In genomic region chr17:32485261-32485955, GRCh38 we compare ENCODE assay signal across 9 cellular contexts. TPM values are rescaled to one million over a fixed set of nuclear protein-coding genes. Genes with fewer than 3 reads are reported as not detected.
DNase-seq lines count a peak whose midpoint lies in the region; ATAC-seq and TF ChIP-seq lines count a peak whose summit lies in the region.
"Had no signal": no experiment of that assay in that cellular context is flagged by ENCODE, and none has a peak within 500 bp of the region (broad histone marks: within the 10 kb centered on the region; RNA-seq: fewer than 3 reads in every experiment).

No MANE protein-coding gene starts in this region.

- no peaks in the 10 kb centered on the region for H3K27me3 ChIP-seq in lower lobe of right lung (ENCODE audit: low read depth)
- no peaks in the 10 kb centered on the region for H3K27me3 ChIP-seq in tibial nerve
- H3K27me3 ChIP-seq: cardiac muscle cell had no signal

- H3K27ac ChIP-seq in lower lobe of right lung, result no peak overlapping the region
- peak overlapping the region; percentile 68 to 87 (median 81) for H3K27ac ChIP-seq in tibial nerve
- H3K27ac ChIP-seq: cardiac muscle cell had no signal

- DNase-seq in activated naive CD4-positive, alpha-beta T cell treated with anti-CD3 and anti-CD28 coated beads, Interleukin-2, amount 10 ng/mL, durations not matched to agents 7 days and 5 days, result no peak
- DNase-seq in activated naive CD4-positive, alpha-beta T cell treated with anti-CD3 and anti-CD28 coated beads, Interleukin-2, amount 50 U/mL, for 16 hours, result no peak
- DNase-seq in activated T-helper 1 cell treated with anti-CD3 and anti-CD28 coated beads, Interleukin-12 subunit alpha, Interleukin-12 subunit beta, Interleukin-2, Interleukin-4 antibody, amounts not matched to agents 30 ng/mL and 10 ng/mL and 1 ng/mL, durations not matched to agents 14 hours and 24 hours and 36 hours (ENCODE audit: low spot score), result no peak
- peak; percentile 33 for DNase-seq in lower lobe of right lung
- no peak for DNase-seq in tibial nerve (ENCODE audit: low spot score in 2 of 2)
- DNase-seq in stimulated activated CD4-positive, alpha-beta T cell treated with anti-CD3 and anti-CD28 coated beads, Interleukin-1b, Interleukin-23, amount 100 ng/mL, for 48 hours, result no peak
- DNase-seq in stimulated activated naive CD4-positive, alpha-beta T cell treated with Interleukin-2 at 50 U/mL for 16 hours (lab: John Stamatoyannopoulos, UW), result no peak

- no peaks in the 10 kb centered on the region for H3K9me3 ChIP-seq in lower lobe of right lung
- no peaks in the 10 kb centered on the region for H3K9me3 ChIP-seq in tibial nerve

- H3K36me3 ChIP-seq in lower lobe of right lung, result peaks cover 20% of the 10 kb centered on the region
- peaks cover 0 to 23% (median 2%) of the 10 kb centered on the region in 3 donors for H3K36me3 ChIP-seq in tibial nerve

- TF ChIP-seq CTCF in lower lobe of right lung (IDR thresholded peaks at IDR 0.05) (no peak), tibial nerve (IDR thresholded peaks at IDR 0.05) (no peak)

- intact Hi-C loops in activated T-helper 1 cell treated with anti-CD3 and anti-CD28 coated beads, Interleukin-12 subunit alpha, Interleukin-12 subunit beta, Interleukin-2, Interleukin-4 antibody, amounts not matched to agents 30 ng/mL and 10 ng/mL and 1 ng/mL, durations not matched to agents 14 hours and 24 hours and 36 hours (cut with micrococcal nuclease), result loop anchor here (10.0 kb wide), 1 partner anchor 389 kb away; the partner anchor contains the start of gene MYO1D
- intact Hi-C loops in lower lobe of right lung (cut with DNase I), result no loop called here

- H3K4me3 ChIP-seq in lower lobe of right lung, result no peak overlapping the region
- H3K4me3 ChIP-seq in tibial nerve, result no peak overlapping the region

- no peak for TF ChIP-seq POLR2A in tibial nerve (IDR thresholded peaks at IDR 0.05)

- CTCF ChIA-PET in activated naive CD4-positive, alpha-beta T cell treated with anti-CD3 and anti-CD28 coated beads, Interleukin-2, amount 10 ng/mL, durations not matched to agents 7 days and 5 days (lab: Charles Lee), result interaction anchor here (1.0 to 5.2 kb wide), 4 partner anchors 10 to 174 kb away, joined by 3 to 51 read pairs (median 8); no protein-coding TSS in a partner anchor

- H3K9me3 Mint-ChIP-seq in activated naive CD4-positive, alpha-beta T cell treated with anti-CD3 and anti-CD28 coated beads, Interleukin-2, amount 10 ng/mL, durations not matched to agents 7 days and 5 days, result no peaks in the 10 kb centered on the region
- H3K9me3 Mint-ChIP-seq in activated T-helper 1 cell treated with anti-CD3 and anti-CD28 coated beads, Interleukin-12 subunit alpha, Interleukin-12 subunit beta, Interleukin-2, Interleukin-4 antibody, amounts not matched to agents 30 ng/mL and 10 ng/mL and 1 ng/mL, durations not matched to agents 14 hours and 24 hours and 36 hours, result no peaks in the 10 kb centered on the region

- peaks cover 39% of the 10 kb centered on the region for H3K4me1 Mint-ChIP-seq in activated naive CD4-positive, alpha-beta T cell treated with anti-CD3 and anti-CD28 coated beads, Interleukin-2, amount 10 ng/mL, durations not matched to agents 7 days and 5 days
- peaks cover 20% of the 10 kb centered on the region for H3K4me1 Mint-ChIP-seq in activated T-helper 1 cell treated with anti-CD3 and anti-CD28 coated beads, Interleukin-12 subunit alpha, Interleukin-12 subunit beta, Interleukin-2, Interleukin-4 antibody, amounts not matched to agents 30 ng/mL and 10 ng/mL and 1 ng/mL, durations not matched to agents 14 hours and 24 hours and 36 hours (ENCODE audit: low read depth)

- peaks cover 40% of the 10 kb centered on the region for H3K36me3 Mint-ChIP-seq in activated naive CD4-positive, alpha-beta T cell treated with anti-CD3 and anti-CD28 coated beads, Interleukin-2, amount 10 ng/mL, durations not matched to agents 7 days and 5 days
- H3K36me3 Mint-ChIP-seq in activated T-helper 1 cell treated with anti-CD3 and anti-CD28 coated beads, Interleukin-12 subunit alpha, Interleukin-12 subunit beta, Interleukin-2, Interleukin-4 antibody, amounts not matched to agents 30 ng/mL and 10 ng/mL and 1 ng/mL, durations not matched to agents 14 hours and 24 hours and 36 hours (ENCODE audit: low read depth), result peaks cover 31% of the 10 kb centered on the region

- TF ChIP-seq EP300 in tibial nerve (IDR thresholded peaks at IDR 0.05), result no peak

- H3K27ac Mint-ChIP-seq in activated naive CD4-positive, alpha-beta T cell treated with anti-CD3 and anti-CD28 coated beads, Interleukin-2, amount 10 ng/mL, durations not matched to agents 7 days and 5 days, result peak overlapping the region; percentile 77
- H3K27ac Mint-ChIP-seq in activated T-helper 1 cell treated with anti-CD3 and anti-CD28 coated beads, Interleukin-12 subunit alpha, Interleukin-12 subunit beta, Interleukin-2, Interleukin-4 antibody, amounts not matched to agents 30 ng/mL and 10 ng/mL and 1 ng/mL, durations not matched to agents 14 hours and 24 hours and 36 hours, result peak overlapping the region; percentile 65

- H3K4me3 Mint-ChIP-seq in activated naive CD4-positive, alpha-beta T cell treated with anti-CD3 and anti-CD28 coated beads, Interleukin-2, amount 10 ng/mL, durations not matched to agents 7 days and 5 days, result peak overlapping the region; percentile 64
- peak overlapping the region; percentile 79 for H3K4me3 Mint-ChIP-seq in activated T-helper 1 cell treated with anti-CD3 and anti-CD28 coated beads, Interleukin-12 subunit alpha, Interleukin-12 subunit beta, Interleukin-2, Interleukin-4 antibody, amounts not matched to agents 30 ng/mL and 10 ng/mL and 1 ng/mL, durations not matched to agents 14 hours and 24 hours and 36 hours

- peaks cover 7% of the 10 kb centered on the region for H3K27me3 Mint-ChIP-seq in activated naive CD4-positive, alpha-beta T cell treated with anti-CD3 and anti-CD28 coated beads, Interleukin-2, amount 10 ng/mL, durations not matched to agents 7 days and 5 days
- H3K27me3 Mint-ChIP-seq in activated T-helper 1 cell treated with anti-CD3 and anti-CD28 coated beads, Interleukin-12 subunit alpha, Interleukin-12 subunit beta, Interleukin-2, Interleukin-4 antibody, amounts not matched to agents 30 ng/mL and 10 ng/mL and 1 ng/mL, durations not matched to agents 14 hours and 24 hours and 36 hours (ENCODE audit: insufficient read depth), result peaks cover 3% of the 10 kb centered on the region

- no peak for ATAC-seq in lower lobe of right lung
- no peak for ATAC-seq in HG02885 (IDR thresholded peaks at IDR 0.05; ENCODE audit: poor library complexity, unreplicated experiment)

- 84 to 89% methylated on average over 7 of the region's 7 CpGs for WGBS in tibial nerve, 2 donors

- peaks cover 31% of the 10 kb centered on the region for H3K4me1 ChIP-seq in lower lobe of right lung
- peaks cover 0 to 45% (median 18%) of the 10 kb centered on the region in 4 donors for H3K4me1 ChIP-seq in tibial nerve

RNA-seq across cellular contexts. Expression of gene CDK5R1, which starts 1.4 kb away (rescaled TPM):
- 6.1 and 7.1 TPM in 2 replicates for total RNA-seq in activated T-helper 1 cell treated with anti-CD3 and anti-CD28 coated beads, Interleukin-12 subunit alpha, Interleukin-12 subunit beta, Interleukin-2, Interleukin-4 antibody, amounts not matched to agents 30 ng/mL and 10 ng/mL and 1 ng/mL, durations not matched to agents 14 hours and 24 hours and 36 hours
- total RNA-seq in lower lobe of right lung (1.3 TPM), tibial nerve (1 to 10 TPM in 2 of 4 donors, under 1 TPM in 2; 0.78 to 1.5 (median 1.0) TPM)

RNA-seq across cellular contexts. Expression of gene PSMD11, which starts 41.1 kb away (rescaled TPM):
- 190 and 198 TPM in 2 replicates for total RNA-seq in activated T-helper 1 cell treated with anti-CD3 and anti-CD28 coated beads, Interleukin-12 subunit alpha, Interleukin-12 subunit beta, Interleukin-2, Interleukin-4 antibody, amounts not matched to agents 30 ng/mL and 10 ng/mL and 1 ng/mL, durations not matched to agents 14 hours and 24 hours and 36 hours
- total RNA-seq in lower lobe of right lung (57.2 TPM), tibial nerve (10 to 100 TPM; 37.3 to 48.9 (median 46.8) TPM)
